ENCODE assay signal across 16 cellular contexts in the genomic region with DNA sequence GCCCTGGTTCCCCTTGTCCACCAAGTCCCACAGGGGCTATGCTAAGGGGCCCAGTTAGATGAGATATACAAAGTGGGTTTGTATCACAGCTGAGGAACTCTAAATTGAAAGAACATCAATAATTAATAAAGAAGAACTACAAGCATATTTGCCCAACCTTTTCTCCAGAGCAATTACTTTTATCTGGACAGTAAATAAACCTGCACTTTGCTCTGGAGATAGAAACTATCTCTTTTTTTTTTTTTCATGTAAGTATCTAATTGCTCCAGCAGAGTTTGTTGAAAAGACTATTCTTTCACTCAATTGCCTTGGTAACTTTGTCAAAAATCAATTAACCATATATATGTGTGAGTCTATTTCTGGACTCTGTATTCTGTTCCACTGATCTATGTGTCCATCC. TPM values are rescaled to one million over a fixed set of nuclear protein-coding genes. Genes with fewer than 3 reads are reported as not detected.
DNase-seq lines count a peak whose midpoint lies in the region; ATAC-seq and TF ChIP-seq lines count a peak whose summit lies in the region.
"Had no signal": no experiment of that assay in that cellular context is flagged by ENCODE, and none has a peak within 500 bp of the region (broad histone marks: within the 10 kb centered on the region; RNA-seq: fewer than 3 reads in every experiment).

No MANE protein-coding gene starts in this region.

- peaks cover 0 to 3% (median 0%) of the 10 kb centered on the region in 5 donors for H3K27me3 Mint-ChIP-seq in naive thymus-derived CD4-positive, alpha-beta T cell
- H3K27me3 Mint-ChIP-seq in stimulated activated memory B cell treated with anti-CD40 and anti-IgM and Interleukin-4, amounts not matched to agents 10 μg/mL and 1 μg/mL and 100 μg/mL, for 72 hours = no peaks in the 10 kb centered on the region
- H3K27me3 Mint-ChIP-seq: B cell; CD4-positive, alpha-beta T cell had no signal

- ATAC-seq in right lobe of liver = peak; percentile 14 to 47 (median 22)
- ATAC-seq in naive thymus-derived CD4-positive, alpha-beta T cell = no peak
- ATAC-seq in stimulated activated memory B cell treated with anti-CD40 and anti-IgM and Interleukin-4, amounts not matched to agents 10 μg/mL and 1 μg/mL and 100 μg/mL, for 72 hours = no peak
- ATAC-seq: HCT116 had no signal

- H3K9me2 ChIP-seq in hepatocyte (replicated peaks; ENCODE audit: insufficient read depth) = no peaks in the 10 kb centered on the region

- peaks cover 5% of the 10 kb centered on the region for H3K79me2 ChIP-seq in hepatocyte

- CTCF ChIA-PET in naive thymus-derived CD4-positive, alpha-beta T cell (lab: Charles Lee) = interaction anchor here (0.8 to 1.2 kb wide), 2 partner anchors 23 to 38 kb away, joined by 3 read pairs; no protein-coding TSS in a partner anchor

- H3K36me3 Mint-ChIP-seq in naive thymus-derived CD4-positive, alpha-beta T cell = peaks cover 0 to 4% (median 0%) of the 10 kb centered on the region in 5 donors
- H3K36me3 Mint-ChIP-seq in stimulated activated memory B cell treated with anti-CD40 and anti-IgM and Interleukin-4, amounts not matched to agents 10 μg/mL and 1 μg/mL and 100 μg/mL, for 72 hours = no peaks in the 10 kb centered on the region

- TF ChIP-seq CTCF in hepatocyte (IDR thresholded peaks at IDR 0.05; ENCODE audit: poor library complexity) (no peak), right lobe of liver (IDR thresholded peaks at IDR 0.05) (no peak)

- no peaks in the 10 kb centered on the region for H4K20me1 ChIP-seq in hepatocyte (ENCODE audit: insufficient read depth, poor library complexity, severe bottlenecking)

- H3K27ac Mint-ChIP-seq in naive thymus-derived CD4-positive, alpha-beta T cell = no peak overlapping the region
- no peak overlapping the region for H3K27ac Mint-ChIP-seq in stimulated activated memory B cell treated with anti-CD40 and anti-IgM and Interleukin-4, amounts not matched to agents 10 μg/mL and 1 μg/mL and 100 μg/mL, for 72 hours
- H3K27ac Mint-ChIP-seq: B cell; CD4-positive, alpha-beta T cell had no signal

- H3K9me3 Mint-ChIP-seq in naive thymus-derived CD4-positive, alpha-beta T cell = peaks cover 0 to 2% (median 0%) of the 10 kb centered on the region in 11 donors
- no peaks in the 10 kb centered on the region for H3K9me3 Mint-ChIP-seq in stimulated activated memory B cell treated with anti-CD40 and anti-IgM and Interleukin-4, amounts not matched to agents 10 μg/mL and 1 μg/mL and 100 μg/mL, for 72 hours
- H3K9me3 Mint-ChIP-seq: CD4-positive, alpha-beta T cell had no signal

- H3K36me3 ChIP-seq in hepatocyte (replicated peaks; ENCODE audit: insufficient read depth, low read depth) (no peaks in the 10 kb centered on the region), right lobe of liver (no peaks in the 10 kb centered on the region)
- no peaks in the 10 kb centered on the region for H3K36me3 ChIP-seq in naive thymus-derived CD4-positive, alpha-beta T cell (ENCODE audit: control insufficient read depth in 2 of 3, insufficient read depth in 3 of 3, low read length in 3 of 3)

- H3K4me1 ChIP-seq in hepatocyte (ENCODE audit: insufficient read depth) (peaks cover 31% of the 10 kb centered on the region), right lobe of liver (peaks cover 0 to 31% (median 14%) of the 10 kb centered on the region in 4 donors)
- H3K4me1 ChIP-seq in naive thymus-derived CD4-positive, alpha-beta T cell (ENCODE audit: control insufficient read depth in 2 of 2, insufficient read depth in 2 of 2, low read length in 2 of 2) = no peaks in the 10 kb centered on the region

- H3K27ac ChIP-seq in hepatocyte (peak overlapping the region; percentile 89), right lobe of liver (peak overlapping the region in 2 of 3 donors; percentile 85 to 91)
- no peak overlapping the region for H3K27ac ChIP-seq in naive thymus-derived CD4-positive, alpha-beta T cell (ENCODE audit: low read depth, low read length)

- peak; percentile 6 for DNase-seq in activated CD8-positive, alpha-beta memory T cell treated with anti-CD3 and anti-CD28 coated beads, Interleukin-2, amount 50 U/mL, for 48 hours
- DNase-seq in activated CD8-positive, alpha-beta memory T cell treated with anti-CD3 and anti-CD28 coated beads for 24 hours = no peak
- DNase-seq in hepatocyte (ENCODE audit: low spot score) (no peak), right lobe of liver (no peak), NCI-H748 treated with DMSO at 0.1 percent for 48 hours (lab: John Stamatoyannopoulos, UW) (no peak), iPS-NIHi11 (ENCODE audit: low spot score) (no peak)
- DNase-seq in naive thymus-derived CD4-positive, alpha-beta T cell = no peak
- DNase-seq: C1 segment of cervical spinal cord; CD4-positive, alpha-beta T cell; DMS153; DND-41; GDM1; IMR-90 had no signal

- no peak for TF ChIP-seq POLR2A in right lobe of liver (IDR thresholded peaks at IDR 0.05)

- no peaks in the 10 kb centered on the region for H3K9me3 ChIP-seq in hepatocyte (ENCODE audit: low read depth)
- no peaks in the 10 kb centered on the region for H3K9me3 ChIP-seq in right lobe of liver
- H3K9me3 ChIP-seq in naive thymus-derived CD4-positive, alpha-beta T cell (ENCODE audit: control insufficient read depth in 2 of 3, low read length in 3 of 3) = no peaks in the 10 kb centered on the region

- peak overlapping the region; percentile 44 for H3K4me2 ChIP-seq in hepatocyte

- H3K4me3 ChIP-seq in hepatocyte (no peak overlapping the region), right lobe of liver (peak overlapping the region in 1 of 3 donors; percentile 0)
- no peak overlapping the region for H3K4me3 ChIP-seq in naive thymus-derived CD4-positive, alpha-beta T cell (ENCODE audit: low read length)

- H2AFZ ChIP-seq in hepatocyte = no peak overlapping the region

- intact Hi-C loops in right lobe of liver (cut with DNase I) = loop anchor here in 1 of 2 donors (10.0 kb wide), 1 partner anchor 117 kb away; no protein-coding TSS in a partner anchor
- intact Hi-C loops in naive thymus-derived CD4-positive, alpha-beta T cell (cut with micrococcal nuclease) = no loop called here

- POLR2A ChIA-PET in naive thymus-derived CD4-positive, alpha-beta T cell (lab: Charles Lee) = interaction anchor here (0.7 to 1.1 kb wide), 4 partner anchors 10 to 162 kb away, joined by 3 read pairs; a partner anchor contains a TSS

- no peak overlapping the region for H3K4me3 Mint-ChIP-seq in naive thymus-derived CD4-positive, alpha-beta T cell
- no peak overlapping the region for H3K4me3 Mint-ChIP-seq in stimulated activated memory B cell treated with anti-CD40 and anti-IgM and Interleukin-4, amounts not matched to agents 10 μg/mL and 1 μg/mL and 100 μg/mL, for 72 hours
- H3K4me3 Mint-ChIP-seq: B cell; CD4-positive, alpha-beta T cell had no signal

- H3K4me1 Mint-ChIP-seq in naive thymus-derived CD4-positive, alpha-beta T cell = peaks cover 0 to 11% (median 0%) of the 10 kb centered on the region in 7 donors
- H3K4me1 Mint-ChIP-seq in stimulated activated memory B cell treated with anti-CD40 and anti-IgM and Interleukin-4, amounts not matched to agents 10 μg/mL and 1 μg/mL and 100 μg/mL, for 72 hours = peaks cover 2% of the 10 kb centered on the region

- H3K27me3 ChIP-seq in hepatocyte = no peaks in the 10 kb centered on the region
- no peaks in the 10 kb centered on the region for H3K27me3 ChIP-seq in right lobe of liver
- H3K27me3 ChIP-seq in naive thymus-derived CD4-positive, alpha-beta T cell (ENCODE audit: control insufficient read depth in 2 of 2, insufficient read depth in 2 of 2, low read length in 2 of 2) = no peaks in the 10 kb centered on the region

RNA-seq across cellular contexts. Expression of a gene that starts 6.0 kb away (rescaled TPM):
- total RNA-seq in hepatocyte = 24.1 and 34.4 TPM in 2 replicates
- 29.9 and 30.0 TPM in 2 replicates for polyA plus RNA-seq in hepatocyte
- total RNA-seq in right lobe of liver = 10 to 100 TPM in 2 of 6 experiments, 1 to 10 TPM in 4; 5.1 to 10.8 (median 7.8) TPM
- total RNA-seq in naive thymus-derived CD4-positive, alpha-beta T cell = 10 to 100 TPM; 11.5 to 20.8 (median 16.8) TPM
- 10 to 100 TPM; 25.8 to 29.1 TPM for polyA plus RNA-seq in naive thymus-derived CD4-positive, alpha-beta T cell

RNA-seq across cellular contexts. Expression of a gene that starts 46.3 kb away (rescaled TPM):
- total RNA-seq in hepatocyte (78.9 and 82.0 TPM in 2 replicates), right lobe of liver (10 to 100 TPM; 23.4 to 56.2 (median 37.9) TPM)
- 117 and 128 TPM in 2 replicates for polyA plus RNA-seq in hepatocyte
- 100 to 1,000 TPM in 4 of 5 experiments, 10 to 100 TPM in 1; 91.4 to 141 (median 124) TPM for total RNA-seq in naive thymus-derived CD4-positive, alpha-beta T cell
- 100 to 1,000 TPM in 1 of 2 donors, 10 to 100 TPM in 1; 89.2 to 116 TPM for polyA plus RNA-seq in naive thymus-derived CD4-positive, alpha-beta T cell

RNA-seq across cellular contexts. Expression of a gene that starts 50.7 kb away (rescaled TPM):
- total RNA-seq in hepatocyte (1.4 and 3.4 TPM in 2 replicates), right lobe of liver (1 to 10 TPM in 2 of 6 experiments, under 1 TPM in 3, not detected in 1; 0.39 to 1.6 (median 0.98) TPM)
- 1.1 and 1.4 TPM in 2 replicates for polyA plus RNA-seq in hepatocyte
- total RNA-seq in naive thymus-derived CD4-positive, alpha-beta T cell = 1 to 10 TPM in 3 of 5 experiments, under 1 TPM in 2; 0.27 to 1.9 (median 1.2) TPM
- polyA plus RNA-seq in naive thymus-derived CD4-positive, alpha-beta T cell = 1 to 10 TPM in 1 of 2 donors, under 1 TPM in 1; 0.26 to 1.5 TPM

Comparison
In these comparisons a context has a peak if more than half of its experiments do, and no peak if none do; other contexts are left out.
1. ATAC-seq: peak in right lobe of liver (4 of 4); none in naive thymus-derived CD4-positive, alpha-beta T cell (single experiment) and stimulated activated memory B cell treated with anti-CD40 and anti-IgM and Interleukin-4, amounts not matched to agents 10 μg/mL and 1 μg/mL and 100 μg/mL, for 72 hours (single experiment).